In genomic region chr14:52950410-52950897, GRCh38 we compare ENCODE assay signal across 8 cellular contexts. TPM values are rescaled to one million over a fixed set of nuclear protein-coding genes. Genes with fewer than 3 reads are reported as not detected.
DNase-seq lines count a peak whose midpoint lies in the region; ATAC-seq and TF ChIP-seq lines count a peak whose summit lies in the region.

No MANE protein-coding gene starts in this region.

- TF ChIP-seq CTCF in CD14-positive monocyte (IDR thresholded peaks at IDR 0.05) = no peak
- no peak for TF ChIP-seq CTCF in foreskin fibroblast (IDR thresholded peaks at IDR 0.05; ENCODE audit: low read depth, low read length)
- peak in 2 of 3 experiments; percentile 9 to 24 for TF ChIP-seq CTCF in nephron (IDR thresholded peaks at IDR 0.05; ENCODE audit: unreplicated experiment in 3 of 3)

- intact Hi-C loops in CD14-positive monocyte (cut with micrococcal nuclease) = no loop called here

- no peak for DNase-seq in CD14-positive monocyte (ENCODE audit: low spot score)
- DNase-seq in NCI-H2171 (lab: John Stamatoyannopoulos, UW) = peak; percentile 63
- peak; percentile 2 for DNase-seq in activated effector memory CD4-positive, alpha-beta T cell treated with Interleukin-2 at 50 U/mL for 16 hours
- peak; percentile 32 to 69 for DNase-seq in foreskin fibroblast

- peak overlapping the region; percentile 90 to 98 for H3K4me3 ChIP-seq in foreskin fibroblast (ENCODE audit: low read depth in 1 of 2, low read length in 2 of 2)

- H3K27ac Mint-ChIP-seq in CD14-positive monocyte = peak overlapping the region in 1 of 7 donors; percentile 63
- peak overlapping the region; percentile 97 to 98 (median 97) for H3K27ac Mint-ChIP-seq in nephron

- ATAC-seq in GM21515 (IDR thresholded peaks at IDR 0.05; ENCODE audit: unreplicated experiment) (peak; percentile 44), GM19328 (IDR thresholded peaks at IDR 0.05; ENCODE audit: unreplicated experiment) (no peak), HG02610 (IDR thresholded peaks at IDR 0.05; ENCODE audit: unreplicated experiment) (no peak)

- peaks cover 3 to 4% of the 10 kb centered on the region in 2 donors for H3K36me3 Mint-ChIP-seq in CD14-positive monocyte
- H3K36me3 Mint-ChIP-seq in nephron (ENCODE audit: low read depth) = peaks cover 15% of the 10 kb centered on the region

- peaks cover 22% of the 10 kb centered on the region for H3K4me1 Mint-ChIP-seq in CD14-positive monocyte
- H3K4me1 Mint-ChIP-seq in nephron = peaks cover 51% of the 10 kb centered on the region

- H3K27me3 Mint-ChIP-seq in CD14-positive monocyte (ENCODE audit: low read depth in 3 of 3) (peaks cover 59 to 74% (median 64%) of the 10 kb centered on the region in 3 donors), nephron (ENCODE audit: low read depth) (no peaks in the 10 kb centered on the region)

- peak overlapping the region; percentile 81 to 93 for H3K4me3 Mint-ChIP-seq in CD14-positive monocyte
- H3K4me3 Mint-ChIP-seq in nephron = peak overlapping the region; percentile 96 to 100 (median 98)

- H3K9me3 Mint-ChIP-seq in CD14-positive monocyte = peaks cover 0 to 10% (median 4%) of the 10 kb centered on the region in 7 donors
- no peaks in the 10 kb centered on the region for H3K9me3 Mint-ChIP-seq in nephron

RNA-seq across cellular contexts. Expression of gene FERMT2, which starts 0.4 kb away (rescaled TPM):
- not detected for polyA plus RNA-seq in CD14-positive monocyte

Comparison
In these comparisons a context has a peak if more than half of its experiments do, and no peak if none do; other contexts are left out.
1. CTCF ChIP-seq: peak in nephron (2 of 3); none in CD14-positive monocyte (single experiment) and foreskin fibroblast (single experiment).